8 cellular contexts compared by ENCODE assay signal in the genomic region with DNA sequence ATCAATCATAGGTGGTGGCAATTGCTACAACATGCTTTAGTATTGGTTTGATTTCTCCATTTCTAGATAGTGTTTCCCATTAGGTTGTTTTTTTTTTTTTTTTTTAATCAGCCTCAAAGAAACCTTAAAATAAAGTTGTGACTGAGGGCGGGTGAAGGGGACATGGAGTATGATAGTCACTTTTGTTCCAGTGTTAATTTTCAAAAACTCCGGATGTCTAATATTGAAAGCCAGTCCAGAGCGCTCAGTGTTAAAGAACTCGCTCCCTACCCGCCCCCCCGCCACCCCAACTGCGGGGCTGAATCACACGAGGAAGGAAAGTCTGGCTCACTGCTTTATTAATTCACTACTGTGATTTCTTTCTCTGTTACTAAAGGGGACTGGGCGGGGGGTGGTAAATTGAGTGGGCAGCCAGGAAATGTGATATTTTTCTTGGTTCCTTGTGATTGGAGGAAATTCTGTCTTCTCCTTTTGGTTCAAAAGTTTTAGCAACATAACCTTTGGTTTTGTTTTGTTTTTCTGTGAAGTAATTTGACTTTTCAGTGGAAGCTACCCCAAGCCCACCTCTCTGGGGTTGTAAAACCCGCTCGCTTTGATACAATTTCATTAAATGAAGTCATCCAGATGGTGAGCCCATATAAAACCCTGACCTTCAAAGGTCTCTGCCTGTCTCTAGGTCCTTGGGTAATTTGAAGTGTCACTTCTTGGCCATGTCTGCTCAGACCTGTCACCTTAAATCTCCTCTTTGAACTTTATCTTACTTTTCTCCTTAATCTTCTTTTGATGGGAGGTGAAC. TPM values are rescaled to one million over a fixed set of nuclear protein-coding genes. Genes with fewer than 3 reads are reported as not detected.
DNase-seq lines count a peak whose midpoint lies in the region; ATAC-seq and TF ChIP-seq lines count a peak whose summit lies in the region.

No MANE protein-coding gene starts in this region.

- H3K9me2 ChIP-seq in OCI-LY7 (ENCODE audit: insufficient read depth, low read length) = no peaks in the 10 kb centered on the region

- BruUV-seq in Calu3 (replicated peaks; lab: Mats Ljungman, UMichigan) (TSS peak; percentile 82), OCI-LY7 (replicated peaks; lab: Mats Ljungman, UMichigan) (no TSS peak)

- peak overlapping the region; percentile 32 for H3K4me3 ChIP-seq in OCI-LY7 (ENCODE audit: low read depth, low read length, poor library complexity, severe bottlenecking)
- peak overlapping the region; percentile 59 for H3K4me3 ChIP-seq in adipocyte (ENCODE audit: low read length)

- CTCF ChIA-PET in Calu3 (lab: Charles Lee) = no interaction called here
- CTCF ChIA-PET in OCI-LY7 (lab: Charles Lee; ENCODE audit: unreplicated experiment) = no interaction called here

- no peaks in the 10 kb centered on the region for H3K9me3 Mint-ChIP-seq in Calu3 (ENCODE audit: low read depth, unreplicated experiment)

- H3K9me3 ChIP-seq in OCI-LY7 (ENCODE audit: low read length) = no peaks in the 10 kb centered on the region
- no peaks in the 10 kb centered on the region for H3K9me3 ChIP-seq in adipocyte (ENCODE audit: control insufficient read depth, low read length)

- DNase-seq in Calu3 (peak; percentile 31), OCI-LY7 (ENCODE audit: low spot score) (peak; percentile 14), adipocyte (ENCODE audit: low read depth) (no peak), foreskin melanocyte (no peak), DMS114 treated with DMSO at 0.1 percent for 48 hours (lab: John Stamatoyannopoulos, UW; ENCODE audit: unreplicated experiment) (no peak), superior temporal gyrus (ENCODE audit: extremely low spot score) (no peak)
- DNase-seq in stimulated activated CD4-positive, alpha-beta T cell treated with anti-CD3 and anti-CD28 coated beads, Interleukin-1b, Interleukin-23, amount 100 ng/mL, for 4 hours (ENCODE audit: low read depth in 2 of 2) = peak; percentile 80 to 83

- H3K36me3 ChIP-seq in OCI-LY7 (ENCODE audit: insufficient read depth, low read length) (no peaks in the 10 kb centered on the region), adipocyte (ENCODE audit: control insufficient read depth, insufficient read depth, low read length, severe bottlenecking) (no peaks in the 10 kb centered on the region)

- TF ChIP-seq CTCF in Calu3 (IDR thresholded peaks at IDR 0.05; ENCODE audit: unreplicated experiment) = no peak
- no peak for TF ChIP-seq CTCF in OCI-LY7 (conservative IDR thresholded peaks at IDR 0.05; ENCODE audit: low read length)

- intact Hi-C loops in Calu3 (cut with micrococcal nuclease; ENCODE audit: unreplicated experiment) = loop anchor here (5.0 kb wide), 1 partner anchor 33 kb away; no protein-coding TSS in a partner anchor
- intact Hi-C loops in OCI-LY7 (cut with micrococcal nuclease; ENCODE audit: unreplicated experiment) = loop anchor here (1.0 kb wide), 1 partner anchor 38 kb away; the partner anchor contains the start of gene TNFAIP3

- no peaks in the 10 kb centered on the region for H3K27me3 ChIP-seq in adipocyte (replicated peaks; ENCODE audit: control insufficient read depth, insufficient read depth, low read length)

- peak overlapping the region; percentile 96 for H2AFZ ChIP-seq in OCI-LY7 (ENCODE audit: low read length)

- peak overlapping the region; percentile 54 for H3K4me2 ChIP-seq in OCI-LY7 (ENCODE audit: low read length)

- H3K79me2 ChIP-seq in OCI-LY7 (ENCODE audit: insufficient read depth, low read depth, low read length) = no peaks in the 10 kb centered on the region

- H4K20me1 ChIP-seq in OCI-LY7 (ENCODE audit: insufficient read depth, low read length) = no peaks in the 10 kb centered on the region

- H3K27me3 Mint-ChIP-seq in Calu3 (ENCODE audit: unreplicated experiment) = no peaks in the 10 kb centered on the region

- H3K4me3 Mint-ChIP-seq in Calu3 (ENCODE audit: low read depth, unreplicated experiment) = peak overlapping the region; percentile 54

- no peaks in the 10 kb centered on the region for H3K36me3 Mint-ChIP-seq in Calu3 (ENCODE audit: insufficient read depth, unreplicated experiment)

- peak overlapping the region; percentile 94 for H3K27ac Mint-ChIP-seq in Calu3 (ENCODE audit: unreplicated experiment)

- peaks cover 16% of the 10 kb centered on the region for H3K4me1 ChIP-seq in OCI-LY7 (ENCODE audit: insufficient read depth, low read length, poor library complexity, severe bottlenecking)
- H3K4me1 ChIP-seq in adipocyte (ENCODE audit: control insufficient read depth, insufficient read depth, low read length) = peaks cover 19% of the 10 kb centered on the region

- peak; percentile 36 for ATAC-seq in GM21786 (IDR thresholded peaks at IDR 0.05; ENCODE audit: unreplicated experiment)

- peak overlapping the region; percentile 69 for H3K9ac ChIP-seq in adipocyte (ENCODE audit: low read length)

- peaks cover 17% of the 10 kb centered on the region for H3K4me1 Mint-ChIP-seq in Calu3 (ENCODE audit: low read depth, unreplicated experiment)

- POLR2A ChIA-PET in OCI-LY7 (lab: Charles Lee) = interaction anchor here (0.7 to 1.3 kb wide), 2 partner anchors 9 to 11 kb away, joined by 3 to 4 read pairs; no protein-coding TSS in a partner anchor

- H3K27ac ChIP-seq in OCI-LY7 (ENCODE audit: low read depth, low read length, poor library complexity, severe bottlenecking) = peak overlapping the region; percentile 29

RNA-seq across cellular contexts. Expression of gene TNFAIP3, which starts 38.0 kb away (rescaled TPM):
- total RNA-seq in Calu3 (2022) (19.4 and 22.6 TPM in 2 replicates), OCI-LY7 (2022) (23.6 and 28.3 TPM in 2 replicates)
- 7.0 and 8.8 TPM in 2 replicates for total RNA-seq in OCI-LY7 (2014; rRNA removed; shearing (Covaris generic))

Comparison
In these comparisons a context has a peak if more than half of its experiments do, and no peak if none do; other contexts are left out.
1. DNase-seq: peak in Calu3 (single experiment), OCI-LY7 (single experiment) and stimulated activated CD4-positive, alpha-beta T cell treated with anti-CD3 and anti-CD28 coated beads, Interleukin-1b, Interleukin-23, amount 100 ng/mL, for 4 hours (2 of 2); none in adipocyte (single experiment), foreskin melanocyte (single experiment), DMS114 treated with DMSO at 0.1 percent for 48 hours (single experiment) and superior temporal gyrus (single experiment).